13 cellular contexts compared by ENCODE assay signal in the genomic region with DNA sequence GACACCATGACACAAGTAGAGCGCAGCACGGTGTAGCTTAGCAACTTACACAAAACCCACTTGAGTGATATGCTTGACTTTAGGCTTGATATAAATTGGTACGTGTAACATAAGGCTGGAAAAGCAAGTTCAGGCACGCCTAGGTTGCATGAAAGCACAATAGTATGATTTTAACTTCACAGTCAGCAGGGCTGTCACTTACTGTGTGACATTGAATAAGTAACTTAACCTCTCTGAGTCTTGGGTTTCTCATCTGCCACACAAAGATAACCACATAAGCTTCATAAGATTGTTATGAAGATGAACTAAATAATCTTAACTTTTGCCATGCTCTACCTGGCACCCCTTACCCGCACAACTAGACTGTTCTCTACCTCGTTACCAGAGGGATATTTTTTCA.
"Had no signal": no experiment of that assay in that cellular context is flagged by ENCODE, and none has a peak within 500 bp of the region (broad histone marks: within the 10 kb centered on the region; RNA-seq: fewer than 3 reads in every experiment).

No MANE protein-coding gene starts in this region.

- H3K27ac ChIP-seq: colonic mucosa, hepatocyte, psoas muscle, sigmoid colon had no signal

- H3K4me1 ChIP-seq: colonic mucosa had no signal

- ATAC-seq: psoas muscle, WTC11 had no signal

- H3K4me3 ChIP-seq: colonic mucosa, hepatocyte, psoas muscle, sigmoid colon had no signal

- H3K4me2 ChIP-seq: hepatocyte had no signal

- H3K9me3 ChIP-seq: colonic mucosa, psoas muscle, sigmoid colon had no signal

- H3K36me3 ChIP-seq: colonic mucosa, sigmoid colon had no signal

- FAIRE-seq: endothelial cell of umbilical vein had no signal

- DNase-seq: activated CD4-positive, alpha-beta T cell treated with anti-CD3 and anti-CD28 coated beads for 48 hours; activated naive CD4-positive, alpha-beta T cell treated with anti-CD3 and anti-CD28 coated beads for 36 hours; caudate nucleus; colonic mucosa; nephron progenitor cell; psoas muscle; sigmoid colon; stimulated activated naive CD4-positive, alpha-beta T cell; substantia nigra; trophoblast cell had no signal

- H2AFZ ChIP-seq: hepatocyte had no signal

- H3K27me3 ChIP-seq: colonic mucosa, hepatocyte, sigmoid colon had no signal
